Comparison of ENCODE assay signal across 1 cellular context in genomic region chr12:57216931-57217871, GRCh38.
TF ChIP-seq lines count a peak whose summit lies in the region.

No MANE protein-coding gene starts in this region.

TF ChIP-seq in K562, 482 proteins besides CTCF, POLR2A, EP300 and RAD21 (continued from another document and continues in another):
- peak; percentile 21 for TF ChIP-seq CHD1 (IDR thresholded peaks at IDR 0.05; ENCODE audit: low read length)
- TF ChIP-seq SIN3B (IDR thresholded peaks at IDR 0.05; ENCODE audit: low read depth): no peak
- no peak for TF ChIP-seq PCBP2 (IDR thresholded peaks at IDR 0.05; ENCODE audit: low read depth, low read length, poor library complexity, severe bottlenecking)
- no peak for TF ChIP-seq THRB (CRISPR knock-in tag; conservative IDR thresholded peaks at IDR 0.05)
- no peak for TF ChIP-seq HDAC2 (IDR thresholded peaks at IDR 0.05)
- TF ChIP-seq ATF3 (IDR thresholded peaks at IDR 0.05): no peak
- TF ChIP-seq ATF3 (CRISPR knock-in tag; conservative IDR thresholded peaks at IDR 0.05): no peak
- TF ChIP-seq RBM25 (IDR thresholded peaks at IDR 0.05; ENCODE audit: low read depth, low read length, severe bottlenecking): no peak
- no peak for TF ChIP-seq TRIM28 (IDR thresholded peaks at IDR 0.05)
- TF ChIP-seq YBX1 (IDR thresholded peaks at IDR 0.05): no peak
- TF ChIP-seq FOXO4 (CRISPR knock-in tag; IDR thresholded peaks at IDR 0.05): no peak
- no peak for TF ChIP-seq E2F4 (CRISPR knock-in tag; IDR thresholded peaks at IDR 0.05; ENCODE audit: low read depth)
- TF ChIP-seq ETV6 (IDR thresholded peaks at IDR 0.05; ENCODE audit: borderline replicate concordance in 1 of 2, low read depth in 2 of 2, low read length in 1 of 2): no peak
- no peak for TF ChIP-seq ETV6 (CRISPR knock-in tag; IDR thresholded peaks at IDR 0.05; ENCODE audit: borderline replicate concordance)
- TF ChIP-seq ARID4B (CRISPR knock-in tag; IDR thresholded peaks at IDR 0.05): 0 out of 2 replicates have a peak, but pooled peaks have one; percentile 48
- TF ChIP-seq NFE2L1 (tag; IDR thresholded peaks at IDR 0.05; ENCODE audit: borderline replicate concordance, low read depth): no peak
- TF ChIP-seq ZNF830 (CRISPR knock-in tag; IDR thresholded peaks at IDR 0.05): no peak
- TF ChIP-seq CHD4 (IDR thresholded peaks at IDR 0.05; ENCODE audit: insufficient read depth, insufficient replicate concordance, low read depth, low read length, poor library complexity, severe bottlenecking): no peak
- TF ChIP-seq HBP1 (CRISPR knock-in tag; IDR thresholded peaks at IDR 0.05): no peak
- no peak for TF ChIP-seq E4F1 (CRISPR knock-in tag; IDR thresholded peaks at IDR 0.05; ENCODE audit: borderline replicate concordance)
- peak; percentile 55; the same call in 1 of the 2 replicates for TF ChIP-seq ZC3H4 (CRISPR knock-in tag; IDR thresholded peaks at IDR 0.05; ENCODE audit: borderline replicate concordance)
- no peak for TF ChIP-seq CBFA2T2 (conservative IDR thresholded peaks at IDR 0.05)
- no peak for TF ChIP-seq SREBF2 (CRISPR knock-in tag; IDR thresholded peaks at IDR 0.05)
- TF ChIP-seq YY1 (IDR thresholded peaks at IDR 0.05; ENCODE audit: borderline replicate concordance in 1 of 3, control insufficient read depth in 1 of 3, extremely low read depth in 1 of 3, insufficient read depth in 3 of 3, insufficient read length in 1 of 3, insufficient replicate concordance in 2 of 3, low read depth in 1 of 3, low read length in 2 of 3): no peak
- no peak for TF ChIP-seq PTBP1 (IDR thresholded peaks at IDR 0.05; ENCODE audit: low read depth, low read length)
- peak; percentile 24; the same call in 1 of the 2 replicates for TF ChIP-seq VEZF1 (CRISPR knock-in tag; IDR thresholded peaks at IDR 0.05)
- TF ChIP-seq ZNF583 (CRISPR knock-in tag; IDR thresholded peaks at IDR 0.05): no peak
- TF ChIP-seq XRCC3 (IDR thresholded peaks at IDR 0.05): no peak
- no peak for TF ChIP-seq PHF20 (IDR thresholded peaks at IDR 0.05; ENCODE audit: partially characterized antibody)
- no peak for TF ChIP-seq PYGO2 (tag; IDR thresholded peaks at IDR 0.05)
- TF ChIP-seq MYC (IDR thresholded peaks at IDR 0.05; ENCODE audit: low read depth, low read length): no peak
- TF ChIP-seq MYC (CRISPR knock-in tag; IDR thresholded peaks at IDR 0.05; ENCODE audit: borderline replicate concordance, low read depth): no peak
- TF ChIP-seq ZBTB7A (IDR thresholded peaks at IDR 0.05; ENCODE audit: borderline replicate concordance, control insufficient read depth, low read depth, low read length): no peak
- TF ChIP-seq ZNF3 (CRISPR knock-in tag; IDR thresholded peaks at IDR 0.05): no peak
- no peak for TF ChIP-seq TCFL5 (CRISPR knock-in tag; conservative IDR thresholded peaks at IDR 0.05)
- no peak for TF ChIP-seq ZNF324 (CRISPR knock-in tag; IDR thresholded peaks at IDR 0.05)
- TF ChIP-seq KDM2B (CRISPR knock-in tag; IDR thresholded peaks at IDR 0.05): peak; percentile 85
- TF ChIP-seq ZBTB12 (CRISPR knock-in tag; IDR thresholded peaks at IDR 0.05): no peak
